Comparison of ENCODE assay signal across 1 cellular context in the genomic region with DNA sequence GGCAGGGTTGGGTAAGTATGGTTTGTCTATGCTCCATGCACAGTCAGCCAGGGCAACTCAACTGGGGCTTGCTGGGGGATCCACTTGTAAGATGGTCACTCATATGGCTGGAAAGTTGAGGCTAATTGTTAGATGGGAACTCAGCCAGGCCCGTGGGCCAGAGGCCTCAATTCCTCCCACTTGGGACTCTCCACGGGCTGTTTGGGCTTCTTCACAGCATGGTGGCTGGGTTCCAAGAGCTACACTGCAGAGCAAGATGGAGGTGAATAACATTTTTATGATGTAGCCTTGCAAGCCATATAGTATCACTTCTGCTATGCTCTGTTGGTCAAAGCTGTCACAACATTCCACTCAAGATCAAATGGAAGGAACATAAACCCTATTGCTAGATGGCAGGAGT.
TF ChIP-seq lines count a peak whose summit lies in the region.

No MANE protein-coding gene starts in this region.

TF ChIP-seq in SK-N-SH treated with all-trans-retinoic acid at 6 μM for 48 hours, 23 proteins besides CTCF, POLR2A, EP300 and RAD21 (continued from another document):
- TF ChIP-seq ZFP30 (CRISPR knock-in tag; IDR thresholded peaks at IDR 0.05), result no peak
- TF ChIP-seq CSDC2 (CRISPR knock-in tag; IDR thresholded peaks at IDR 0.05), result no peak
- TF ChIP-seq, protein P1, sequence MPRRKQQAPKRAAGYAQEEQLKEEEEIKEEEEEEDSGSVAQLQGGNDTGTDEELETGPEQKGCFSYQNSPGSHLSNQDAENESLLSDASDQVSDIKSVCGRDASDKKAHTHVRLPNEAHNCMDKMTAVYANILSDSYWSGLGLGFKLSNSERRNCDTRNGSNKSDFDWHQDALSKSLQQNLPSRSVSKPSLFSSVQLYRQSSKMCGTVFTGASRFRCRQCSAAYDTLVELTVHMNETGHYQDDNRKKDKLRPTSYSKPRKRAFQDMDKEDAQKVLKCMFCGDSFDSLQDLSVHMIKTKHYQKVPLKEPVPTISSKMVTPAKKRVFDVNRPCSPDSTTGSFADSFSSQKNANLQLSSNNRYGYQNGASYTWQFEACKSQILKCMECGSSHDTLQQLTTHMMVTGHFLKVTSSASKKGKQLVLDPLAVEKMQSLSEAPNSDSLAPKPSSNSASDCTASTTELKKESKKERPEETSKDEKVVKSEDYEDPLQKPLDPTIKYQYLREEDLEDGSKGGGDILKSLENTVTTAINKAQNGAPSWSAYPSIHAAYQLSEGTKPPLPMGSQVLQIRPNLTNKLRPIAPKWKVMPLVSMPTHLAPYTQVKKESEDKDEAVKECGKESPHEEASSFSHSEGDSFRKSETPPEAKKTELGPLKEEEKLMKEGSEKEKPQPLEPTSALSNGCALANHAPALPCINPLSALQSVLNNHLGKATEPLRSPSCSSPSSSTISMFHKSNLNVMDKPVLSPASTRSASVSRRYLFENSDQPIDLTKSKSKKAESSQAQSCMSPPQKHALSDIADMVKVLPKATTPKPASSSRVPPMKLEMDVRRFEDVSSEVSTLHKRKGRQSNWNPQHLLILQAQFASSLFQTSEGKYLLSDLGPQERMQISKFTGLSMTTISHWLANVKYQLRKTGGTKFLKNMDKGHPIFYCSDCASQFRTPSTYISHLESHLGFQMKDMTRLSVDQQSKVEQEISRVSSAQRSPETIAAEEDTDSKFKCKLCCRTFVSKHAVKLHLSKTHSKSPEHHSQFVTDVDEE (CRISPR knock-in tag; IDR thresholded peaks at IDR 0.05), result no peak
- no peak for TF ChIP-seq OSR1 (CRISPR knock-in tag; IDR thresholded peaks at IDR 0.05)
- TF ChIP-seq, protein P2, sequence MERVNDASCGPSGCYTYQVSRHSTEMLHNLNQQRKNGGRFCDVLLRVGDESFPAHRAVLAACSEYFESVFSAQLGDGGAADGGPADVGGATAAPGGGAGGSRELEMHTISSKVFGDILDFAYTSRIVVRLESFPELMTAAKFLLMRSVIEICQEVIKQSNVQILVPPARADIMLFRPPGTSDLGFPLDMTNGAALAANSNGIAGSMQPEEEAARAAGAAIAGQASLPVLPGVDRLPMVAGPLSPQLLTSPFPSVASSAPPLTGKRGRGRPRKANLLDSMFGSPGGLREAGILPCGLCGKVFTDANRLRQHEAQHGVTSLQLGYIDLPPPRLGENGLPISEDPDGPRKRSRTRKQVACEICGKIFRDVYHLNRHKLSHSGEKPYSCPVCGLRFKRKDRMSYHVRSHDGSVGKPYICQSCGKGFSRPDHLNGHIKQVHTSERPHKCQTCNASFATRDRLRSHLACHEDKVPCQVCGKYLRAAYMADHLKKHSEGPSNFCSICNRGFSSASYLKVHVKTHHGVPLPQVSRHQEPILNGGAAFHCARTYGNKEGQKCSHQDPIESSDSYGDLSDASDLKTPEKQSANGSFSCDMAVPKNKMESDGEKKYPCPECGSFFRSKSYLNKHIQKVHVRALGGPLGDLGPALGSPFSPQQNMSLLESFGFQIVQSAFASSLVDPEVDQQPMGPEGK (CRISPR knock-in tag; IDR thresholded peaks at IDR 0.05; ENCODE audit: borderline replicate concordance), result no peak
TF ChIP-seq in SK-N-SH treated with all-trans-retinoic acid at 6 μM for 48 hours: peak in this region for 0.
